ENCODE assay signal across 8 cellular contexts in the genomic region with DNA sequence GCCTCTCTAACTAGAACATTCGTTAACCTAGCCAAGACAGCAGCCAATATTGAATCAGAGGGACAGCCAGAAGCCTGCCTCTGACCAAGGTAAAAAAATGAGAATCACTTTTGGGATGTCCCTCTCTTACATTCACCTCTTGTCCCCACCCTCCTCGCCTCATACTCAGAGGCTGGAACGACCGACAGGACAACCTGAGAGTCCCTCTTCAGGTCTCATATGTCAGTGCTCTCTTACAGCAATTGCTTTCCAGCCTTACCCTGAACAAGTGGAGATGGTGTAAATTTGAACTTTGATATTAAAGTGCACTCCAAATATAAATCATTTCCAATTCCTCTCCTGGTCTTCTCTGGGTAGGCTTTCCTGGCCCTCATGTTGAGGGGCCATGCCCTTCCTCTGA.
"Had no signal": no experiment of that assay in that cellular context is flagged by ENCODE, and none has a peak within 500 bp of the region (broad histone marks: within the 10 kb centered on the region; RNA-seq: fewer than 3 reads in every experiment).

No MANE protein-coding gene starts in this region.

- FAIRE-seq: HepG2 had no signal

- H3K27ac ChIP-seq: GM23248, HL-60 had no signal

- H3K27me3 Mint-ChIP-seq: IgD-negative memory B cell had no signal

- H3K27ac Mint-ChIP-seq: HFFc6, IgD-negative memory B cell had no signal

- H3K36me3 ChIP-seq: HAP-1 had no signal

- H3K9me3 Mint-ChIP-seq: HFFc6, IgD-negative memory B cell had no signal

- H3K9ac ChIP-seq: GM23248 had no signal

- H3K36me3 Mint-ChIP-seq: IgD-negative memory B cell had no signal

- H3K4me3 ChIP-seq: GM23248, HAP-1 had no signal

- ATAC-seq: HCT116, HepG2 had no signal

- H3K4me1 ChIP-seq: HAP-1 had no signal

- H3K9me3 ChIP-seq: HAP-1 had no signal

- DNase-seq: GM23248, H7, HFFc6 had no signal

- H3K4me3 Mint-ChIP-seq: HFFc6, IgD-negative memory B cell had no signal

- H2AFZ ChIP-seq: GM23248 had no signal
